In the genomic region with DNA sequence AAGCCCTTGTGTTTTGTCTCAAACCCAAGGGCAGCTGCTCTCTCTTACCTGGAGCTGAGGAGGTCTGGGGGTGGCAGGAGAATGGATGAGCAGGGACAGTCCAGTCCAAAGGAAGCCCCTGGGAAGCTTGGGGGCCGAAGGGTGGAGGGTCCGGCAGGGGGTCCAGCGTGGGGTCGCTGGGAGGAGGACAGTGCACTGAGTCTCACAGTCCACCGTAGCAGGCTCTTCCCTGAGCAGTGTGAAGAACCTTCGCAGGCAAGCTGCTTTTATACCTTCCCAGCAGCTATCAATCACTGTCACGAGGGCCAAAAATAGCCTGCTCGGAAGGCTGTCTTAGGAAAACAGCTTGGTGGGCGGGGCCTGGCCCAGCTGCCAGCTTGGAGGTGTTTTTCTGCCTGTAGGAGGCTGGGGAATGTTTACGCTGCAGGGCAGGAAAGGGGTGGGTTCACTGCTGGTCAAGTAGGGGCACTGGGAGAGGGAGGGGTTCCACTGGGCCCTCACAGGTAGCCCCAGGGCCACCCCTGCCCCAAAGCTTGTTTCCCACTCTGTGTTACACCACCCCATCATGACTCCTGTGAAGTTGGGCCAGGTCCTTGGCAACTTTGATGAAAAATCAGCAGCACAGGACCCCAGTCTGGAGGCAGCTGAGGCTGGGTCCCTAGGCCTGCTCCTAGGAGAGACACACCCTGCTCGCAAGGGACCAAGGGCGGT, we compare ENCODE assay signal across 8 cellular contexts. TPM values are rescaled to one million over a fixed set of nuclear protein-coding genes. Genes with fewer than 3 reads are reported as not detected.
DNase-seq lines count a peak whose midpoint lies in the region; ATAC-seq and TF ChIP-seq lines count a peak whose summit lies in the region.

A gene with protein sequence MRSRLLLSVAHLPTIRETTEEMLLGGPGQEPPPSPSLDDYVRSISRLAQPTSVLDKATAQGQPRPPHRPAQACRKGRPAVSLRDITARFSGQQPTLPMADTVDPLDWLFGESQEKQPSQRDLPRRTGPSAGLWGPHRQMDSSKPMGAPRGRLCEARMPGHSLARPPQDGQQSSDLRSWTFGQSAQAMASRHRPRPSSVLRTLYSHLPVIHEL (minus strand): TSS at position 240 of the 711 bp plus-strand sequence. CDS start 779 bp downstream, outside the sequence.

- no peaks in the 10 kb centered on the region for H3K9me3 Mint-ChIP-seq in dendritic cell treated with granulocyte-macrophage colony-stimulating factor and Interleukin-4, amounts not matched to agents 40 ng/mL and 50 ng/mL, for 4 days

- H3K9me3 ChIP-seq in HUES6 (ENCODE audit: control insufficient read depth, insufficient read depth, low read depth, low read length) (no peaks in the 10 kb centered on the region), OCI-LY3 (ENCODE audit: insufficient read depth, low read length) (no peaks in the 10 kb centered on the region), suprapubic skin (no peaks in the 10 kb centered on the region)

- no peaks in the 10 kb centered on the region for H3K79me2 ChIP-seq in OCI-LY3 (ENCODE audit: low read length)

- H3K27ac ChIP-seq in HUES6 (ENCODE audit: low read depth, low read length) (peak within 1 kb of the TSS; percentile 22; the same call in 1 of the 2 replicates), OCI-LY3 (ENCODE audit: low read length) (peak within 1 kb of the TSS; percentile 35), suprapubic skin (peak within 1 kb of the TSS; percentile 82)

- no peak for TF ChIP-seq EP300 in suprapubic skin (IDR thresholded peaks at IDR 0.05)

- peak within 1 kb of the TSS; percentile 77 for H3K4me2 ChIP-seq in OCI-LY3 (ENCODE audit: low read length)

- intact Hi-C loops in dendritic cell treated with granulocyte-macrophage colony-stimulating factor and Interleukin-4, amounts not matched to agents 40 ng/mL and 50 ng/mL, for 4 days (cut with micrococcal nuclease), result no loop called here
- intact Hi-C loops in left colon (cut with DNase I, micrococcal nuclease), result loop anchor here in 1 of 2 donors (5.0 kb wide), 1 partner anchor 46 kb away; no protein-coding TSS in a partner anchor

- H3K27ac Mint-ChIP-seq in dendritic cell treated with granulocyte-macrophage colony-stimulating factor and Interleukin-4, amounts not matched to agents 40 ng/mL and 50 ng/mL, for 4 days, result peak within 1 kb of the TSS; percentile 69

- DNase-seq in ELR (ENCODE audit: low read depth) (peak; percentile 76), left colon (peak; percentile 95 to 96), suprapubic skin (ENCODE audit: low spot score in 2 of 2) (peak; percentile 92)
- DNase-seq in activated CD4-positive, alpha-beta T cell treated with anti-CD3 and anti-CD28 coated beads for 1 hour, result no peak

- H3K9ac ChIP-seq in HUES6 (ENCODE audit: low read length) (no peak within 1 kb of the TSS), OCI-LY3 (ENCODE audit: low read length) (peak within 1 kb of the TSS; percentile 47)

- no peak for TF ChIP-seq CTCF in OCI-LY3 (IDR thresholded peaks at IDR 0.05; ENCODE audit: low read depth, low read length)
- TF ChIP-seq CTCF in suprapubic skin (IDR thresholded peaks at IDR 0.05), result peak in 1 of 2 donors; percentile 7

- WGBS in suprapubic skin, result 33% methylated on average over 11 of the region's 12 CpGs

- H3K4me3 ChIP-seq in HUES6 (ENCODE audit: low read depth, low read length) (peak within 1 kb of the TSS; percentile 36; the same call in 1 of the 2 replicates), OCI-LY3 (ENCODE audit: low read length) (peak within 1 kb of the TSS; percentile 65), suprapubic skin (peak within 1 kb of the TSS; percentile 44)

- no peaks in the 10 kb centered on the region for H3K27me3 Mint-ChIP-seq in dendritic cell treated with granulocyte-macrophage colony-stimulating factor and Interleukin-4, amounts not matched to agents 40 ng/mL and 50 ng/mL, for 4 days

- no peak within 1 kb of the TSS for H2AFZ ChIP-seq in OCI-LY3 (ENCODE audit: low read depth, low read length)

- H3K27me3 ChIP-seq in HUES6 (ENCODE audit: control insufficient read depth, insufficient read depth, low read length), result no peaks in the 10 kb centered on the region
- no peaks in the 10 kb centered on the region for H3K27me3 ChIP-seq in OCI-LY3 (ENCODE audit: low read depth, low read length)
- no peaks in the 10 kb centered on the region for H3K27me3 ChIP-seq in suprapubic skin

- peak; percentile 84 to 94 for TF ChIP-seq POLR2A in suprapubic skin (IDR thresholded peaks at IDR 0.05)

- H3K36me3 ChIP-seq in HUES6 (ENCODE audit: control insufficient read depth, insufficient read depth, low read length), result no peaks in the 10 kb centered on the region
- no peaks in the 10 kb centered on the region for H3K36me3 ChIP-seq in OCI-LY3 (replicated peaks; ENCODE audit: low read depth, low read length)
- no peaks in the 10 kb centered on the region for H3K36me3 ChIP-seq in suprapubic skin

- H3K4me3 Mint-ChIP-seq in dendritic cell treated with granulocyte-macrophage colony-stimulating factor and Interleukin-4, amounts not matched to agents 40 ng/mL and 50 ng/mL, for 4 days, result no peak within 1 kb of the TSS

- peaks cover 74% of the 10 kb centered on the region for H3K4me1 Mint-ChIP-seq in dendritic cell treated with granulocyte-macrophage colony-stimulating factor and Interleukin-4, amounts not matched to agents 40 ng/mL and 50 ng/mL, for 4 days (ENCODE audit: low read depth)

- H4K20me1 ChIP-seq in OCI-LY3 (ENCODE audit: insufficient read depth, low read length), result no peaks in the 10 kb centered on the region

- H3K36me3 Mint-ChIP-seq in dendritic cell treated with granulocyte-macrophage colony-stimulating factor and Interleukin-4, amounts not matched to agents 40 ng/mL and 50 ng/mL, for 4 days (ENCODE audit: low read depth), result peaks cover 92% of the 10 kb centered on the region

- H3K4me1 ChIP-seq in HUES6 (ENCODE audit: control insufficient read depth, insufficient read depth, low read length) (peaks cover 65% of the 10 kb centered on the region), OCI-LY3 (ENCODE audit: low read length) (peaks cover 57% of the 10 kb centered on the region), suprapubic skin (peaks cover 66% of the 10 kb centered on the region)

- ATAC-seq in left colon (peak; percentile 74), HG03565 (IDR thresholded peaks at IDR 0.05; ENCODE audit: unreplicated experiment) (no peak)

RNA-seq across cellular contexts. Expression of the gene that starts here (rescaled TPM):
- total RNA-seq in left colon (10 to 100 TPM; 13.4 to 17.1 TPM), suprapubic skin (100 to 1,000 TPM in 1 of 4 donors, 10 to 100 TPM in 3; 27.5 to 101 (median 38.2) TPM)

Comparison
In these comparisons a context has a peak if more than half of its experiments do, and no peak if none do; other contexts are left out.
1. H3K27ac ChIP-seq: peak in every context shown above with its lines; median percentile 82 in suprapubic skin; 35 in OCI-LY3; 22 in HUES6.